In the genomic region with DNA sequence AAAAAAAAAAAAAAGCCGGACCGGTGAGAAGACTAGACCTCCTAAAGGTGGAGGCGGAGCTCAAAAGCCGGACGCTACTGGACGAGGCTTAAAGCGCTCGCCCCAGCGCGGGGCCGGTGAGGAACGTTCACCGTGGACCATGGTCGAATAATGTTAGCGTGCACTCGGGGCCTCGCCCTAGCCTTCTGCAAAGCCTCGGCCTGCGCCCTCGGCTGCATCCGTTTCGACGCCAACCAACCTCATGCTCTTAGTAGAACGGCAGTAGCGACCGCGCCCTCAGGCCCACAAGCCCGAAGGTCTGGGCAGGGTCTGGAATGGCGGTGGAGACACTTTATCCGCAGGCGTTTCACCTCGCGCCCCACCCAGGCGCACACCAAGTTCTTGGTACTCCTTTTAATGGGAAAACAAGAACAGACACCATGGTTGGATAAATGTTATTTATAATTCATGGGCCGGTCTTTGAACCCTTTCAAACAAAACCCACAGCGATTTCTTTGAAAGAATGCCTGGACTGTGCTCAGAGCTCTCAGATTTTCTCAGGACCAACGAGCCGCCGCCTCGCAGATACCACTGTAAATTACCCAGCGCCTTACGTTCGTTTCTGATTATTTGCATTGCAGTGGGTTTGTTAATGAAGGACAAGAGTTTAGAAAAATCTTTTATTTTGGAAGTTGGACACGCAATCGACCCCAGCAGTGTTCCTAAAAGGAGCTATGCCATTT, we compare ENCODE assay signal across 9 cellular contexts. TPM values are rescaled to one million over a fixed set of nuclear protein-coding genes. Genes with fewer than 3 reads are reported as not detected.
A peak's percentile ranks its signal among the peaks of the same experiment; 100 is the strongest.
DNase-seq lines count a peak whose midpoint lies in the region; ATAC-seq and TF ChIP-seq lines count a peak whose summit lies in the region.
"Had no signal": no experiment of that assay in that cellular context is flagged by ENCODE, and none has a peak within 500 bp of the region (broad histone marks: within the 10 kb centered on the region; RNA-seq: fewer than 3 reads in every experiment).

No MANE protein-coding gene starts in this region.

- no peaks in the 10 kb centered on the region for H3K36me3 ChIP-seq in mucosa of descending colon (ENCODE audit: low read depth)
- no peaks in the 10 kb centered on the region for H3K36me3 ChIP-seq in left ventricle myocardium inferior

- peaks cover 5% of the 10 kb centered on the region; the same call in 1 of the 2 replicates for H3K27me3 Mint-ChIP-seq in HFFc6 (ENCODE audit: insufficient read depth)
- H3K27me3 Mint-ChIP-seq in activated naive CD8-positive, alpha-beta T cell treated with anti-CD3 and anti-CD28 coated beads, Interleukin-2, amount 50 U/mL, for 24 hours: peaks cover 72% of the 10 kb centered on the region

- no peaks in the 10 kb centered on the region for H3K9me3 Mint-ChIP-seq in HFFc6
- H3K9me3 Mint-ChIP-seq in activated naive CD8-positive, alpha-beta T cell treated with anti-CD3 and anti-CD28 coated beads, Interleukin-2, amount 50 U/mL, for 24 hours: no peaks in the 10 kb centered on the region

- ATAC-seq in activated naive CD8-positive, alpha-beta T cell treated with anti-CD3 and anti-CD28 coated beads, Interleukin-2, amount 50 U/mL, for 24 hours: no peak
- ATAC-seq in mucosa of descending colon: no peak
- ATAC-seq in GM18519 (IDR thresholded peaks at IDR 0.05; ENCODE audit: low FRiP score, unreplicated experiment): no peak

- H3K27ac Mint-ChIP-seq in HFFc6: peak overlapping the region; percentile 94
- H3K27ac Mint-ChIP-seq in activated naive CD8-positive, alpha-beta T cell treated with anti-CD3 and anti-CD28 coated beads, Interleukin-2, amount 50 U/mL, for 24 hours: peak overlapping the region; percentile 59

- H3K4me3 Mint-ChIP-seq in HFFc6: peak overlapping the region; percentile 97
- H3K4me3 Mint-ChIP-seq in activated naive CD8-positive, alpha-beta T cell treated with anti-CD3 and anti-CD28 coated beads, Interleukin-2, amount 50 U/mL, for 24 hours: peak overlapping the region; percentile 69

- peaks cover 37% of the 10 kb centered on the region for H3K4me1 Mint-ChIP-seq in HFFc6 (ENCODE audit: low read depth)
- peaks cover 40% of the 10 kb centered on the region for H3K4me1 Mint-ChIP-seq in activated naive CD8-positive, alpha-beta T cell treated with anti-CD3 and anti-CD28 coated beads, Interleukin-2, amount 50 U/mL, for 24 hours

- peak overlapping the region; percentile 75 for H3K27ac ChIP-seq in C4-2B
- no peak overlapping the region for H3K27ac ChIP-seq in left ventricle myocardium inferior (replicated peaks)

- H3K4me3 ChIP-seq in mucosa of descending colon (no peak overlapping the region), left ventricle myocardium inferior (no peak overlapping the region)

- H3K27me3 ChIP-seq in left ventricle myocardium inferior (ENCODE audit: low read depth): peaks cover 91% of the 10 kb centered on the region

- H3K4me1 ChIP-seq in mucosa of descending colon (ENCODE audit: low read depth) (peaks cover 30% of the 10 kb centered on the region), left ventricle myocardium inferior (peaks cover 49% of the 10 kb centered on the region)

- H3K36me3 Mint-ChIP-seq in HFFc6 (ENCODE audit: low read depth): peaks cover 10% of the 10 kb centered on the region
- H3K36me3 Mint-ChIP-seq in activated naive CD8-positive, alpha-beta T cell treated with anti-CD3 and anti-CD28 coated beads, Interleukin-2, amount 50 U/mL, for 24 hours (ENCODE audit: low read depth): no peaks in the 10 kb centered on the region

- intact Hi-C loops in mucosa of descending colon (cut with DNase I, micrococcal nuclease) (loop anchor here in 1 of 2 donors (10.0 kb wide), 1 partner anchor 150 kb away; no protein-coding TSS in a partner anchor), left ventricle myocardium inferior (cut with micrococcal nuclease) (no loop called here)

- TF ChIP-seq CTCF in C4-2B (conservative IDR thresholded peaks at IDR 0.05): no peak
- no peak for TF ChIP-seq CTCF in HFFc6 (IDR thresholded peaks at IDR 0.05)
- TF ChIP-seq CTCF in mucosa of descending colon (IDR thresholded peaks at IDR 0.05): no peak
- no peak for TF ChIP-seq CTCF in left ventricle myocardium inferior (IDR thresholded peaks at IDR 0.05; ENCODE audit: borderline replicate concordance)

- H3K9me3 ChIP-seq in mucosa of descending colon: no peaks in the 10 kb centered on the region
- no peaks in the 10 kb centered on the region for H3K9me3 ChIP-seq in left ventricle myocardium inferior (replicated peaks)

- no peak for DNase-seq in HFFc6
- DNase-seq in activated naive CD8-positive, alpha-beta T cell treated with anti-CD3 and anti-CD28 coated beads, Interleukin-2, amount 50 U/mL, for 24 hours: no peak
- peak; percentile 26 to 56 (median 55) for DNase-seq in mucosa of descending colon
- DNase-seq in left ventricle myocardium inferior: no peak
- no peak for DNase-seq in amygdala (lab: John Stamatoyannopoulos, UW)
- no peak for DNase-seq in NCI-H2081 treated with DMSO at 0.1 percent for 48 hours (lab: John Stamatoyannopoulos, UW)
- DNase-seq: KG1 had no signal

RNA-seq across cellular contexts. Expression of a gene that starts 1.3 kb away (rescaled TPM):
- total RNA-seq in HFFc6 (2021; fragmentation: NEBNext Ultra II Directional; extraction: Animal tissue kit (Norgen Biotek cat#: 25700)): 1 to 10 TPM; 3.7 to 6.6 (median 5.0) TPM
- 1 to 10 TPM in 1 of 3 donors, under 1 TPM in 2; 0.51 to 2.1 (median 0.87) TPM for total RNA-seq in mucosa of descending colon
- not detected for total RNA-seq in left ventricle myocardium inferior

RNA-seq across cellular contexts. Expression of a gene that starts 24.0 kb away (rescaled TPM):
- 100 to 1,000 TPM; 127 to 161 (median 146) TPM for total RNA-seq in HFFc6 (2021; fragmentation: NEBNext Ultra II Directional; extraction: Animal tissue kit (Norgen Biotek cat#: 25700))
- total RNA-seq in mucosa of descending colon (100 to 1,000 TPM; 172 to 286 (median 213) TPM), left ventricle myocardium inferior (511 TPM)

Comparison
In these comparisons a context has a peak if more than half of its experiments do, and no peak if none do; other contexts are left out.
1. DNase-seq: peak in mucosa of descending colon (3 of 3); none in HFFc6 (single experiment), activated naive CD8-positive, alpha-beta T cell treated with anti-CD3 and anti-CD28 coated beads, Interleukin-2, amount 50 U/mL, for 24 hours (single experiment), left ventricle myocardium inferior (single experiment), amygdala (0 of 56) and NCI-H2081 treated with DMSO at 0.1 percent for 48 hours (single experiment).